13 cellular contexts compared by ENCODE assay signal in the genomic region with DNA sequence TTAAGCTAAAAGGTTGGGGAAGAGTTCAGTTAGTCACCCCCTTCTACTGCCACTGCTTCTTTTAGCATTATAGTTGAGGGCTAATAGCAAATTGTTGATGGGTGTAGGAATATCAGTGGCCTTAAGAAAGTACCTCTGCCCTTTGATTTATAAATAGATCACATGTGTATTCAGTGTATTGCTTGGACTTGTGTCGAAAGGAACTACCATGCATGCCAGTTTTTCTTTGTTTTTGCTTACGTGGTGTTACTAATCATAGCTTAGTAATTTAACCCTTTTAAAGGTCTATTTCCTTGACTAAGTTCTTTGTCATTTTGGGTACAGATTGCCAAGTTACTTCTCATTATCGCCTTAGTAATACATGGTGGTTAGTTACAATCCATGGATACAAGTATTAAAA.
A peak's percentile ranks its signal among the peaks of the same experiment; 100 is the strongest.
DNase-seq lines count a peak whose midpoint lies in the region; ATAC-seq, FAIRE-seq and TF ChIP-seq lines count a peak whose summit lies in the region.
"Had no signal": no experiment of that assay in that cellular context is flagged by ENCODE, and none has a peak within 500 bp of the region (broad histone marks: within the 10 kb centered on the region; RNA-seq: fewer than 3 reads in every experiment).

No MANE protein-coding gene starts in this region.

- CTCF ChIA-PET in GM12878 (lab: Yijun Ruan, JAX) = interaction anchor here (0.6 to 1.6 kb wide), 5 partner anchors 10 to 225 kb away, joined by 3 to 8 read pairs (median 4); a partner anchor contains a TSS

- TF ChIP-seq POLR2A in GM12878 (IDR thresholded peaks at IDR 0.05; ENCODE audit: low read depth, low read length) (no peak), heart left ventricle (IDR thresholded peaks at IDR 0.05) (no peak)

- RAD21 ChIA-PET in GM12878 (lab: Charles Lee; ENCODE audit: unreplicated experiment) = interaction anchor here (0.7 kb wide), 1 partner anchor 18 kb away, joined by 3 read pairs; no protein-coding TSS in a partner anchor

- no peaks in the 10 kb centered on the region for H3K79me2 ChIP-seq in GM12878 (ENCODE audit: control insufficient read depth, insufficient read depth, low read length)

- no peaks in the 10 kb centered on the region for H4K20me1 ChIP-seq in GM12878 (ENCODE audit: control insufficient read depth, insufficient read depth)

- no peak for TF ChIP-seq RAD21 in GM12878 (IDR thresholded peaks at IDR 0.05; ENCODE audit: insufficient read depth, low read depth, low read length)

- intact Hi-C loops in GM12878 (cut with micrococcal nuclease; ENCODE audit: unreplicated experiment) (no loop called here), heart left ventricle (cut with DNase I) (no loop called here), dorsolateral prefrontal cortex (cut with DNase I) (no loop called here)

- POLR2A ChIA-PET in GM12878 (lab: Charles Lee) = no interaction called here

- TF ChIP-seq EP300 in GM12878 (IDR thresholded peaks at IDR 0.05; ENCODE audit: borderline replicate concordance in 1 of 2, control insufficient read depth in 1 of 2, low read depth in 2 of 2, low read length in 2 of 2) = no peak

- H2AFZ ChIP-seq in GM12878 (ENCODE audit: control insufficient read depth, low read depth, low read length) = no peak overlapping the region

- H3K4me2 ChIP-seq in GM12878 (ENCODE audit: control insufficient read depth, insufficient read depth) (peak overlapping the region; percentile 56), skeletal muscle satellite cell (ENCODE audit: low read length) (peak overlapping the region; percentile 27)

- H3K9me3 ChIP-seq in GM12878 (replicated peaks; ENCODE audit: control insufficient read depth, insufficient read depth, low read length) (no peaks in the 10 kb centered on the region), heart left ventricle (no peaks in the 10 kb centered on the region), skeletal muscle satellite cell (replicated peaks; ENCODE audit: low read length) (no peaks in the 10 kb centered on the region)

- ATAC-seq in HG03439 (IDR thresholded peaks at IDR 0.05; ENCODE audit: unreplicated experiment) (peak; percentile 14), GM12878 (no peak), heart left ventricle (peak; percentile 71 to 82 (median 78)), GM19397 (IDR thresholded peaks at IDR 0.05; ENCODE audit: unreplicated experiment) (no peak)

- H3K4me3 ChIP-seq in GM12878 (no peak overlapping the region), heart left ventricle (peak overlapping the region in 11 of 12 donors; percentile 0 to 57 (median 41)), skeletal muscle satellite cell (ENCODE audit: low read length) (no peak overlapping the region), dorsolateral prefrontal cortex (no peak overlapping the region)

- SMC1A ChIA-PET in GM12878 (lab: Charles Lee; ENCODE audit: uncharacterized antibody, unreplicated experiment) = interaction anchor here (1.0 to 1.7 kb wide), 3 partner anchors 8 to 14 kb away, joined by 3 read pairs; no protein-coding TSS in a partner anchor

- no peaks in the 10 kb centered on the region for H3K36me3 ChIP-seq in GM12878 (ENCODE audit: control insufficient read depth in 2 of 2, insufficient read depth in 2 of 2, low read length in 1 of 2)
- H3K36me3 ChIP-seq in heart left ventricle = peaks cover 0 to 58% (median 11%) of the 10 kb centered on the region in 9 donors
- no peaks in the 10 kb centered on the region for H3K36me3 ChIP-seq in skeletal muscle satellite cell (ENCODE audit: insufficient read depth, low read length)

- H3K4me1 ChIP-seq in GM12878 (ENCODE audit: control insufficient read depth, insufficient read depth, low read length) (no peaks in the 10 kb centered on the region), heart left ventricle (peaks cover 0 to 8% (median 1%) of the 10 kb centered on the region in 12 donors), skeletal muscle satellite cell (ENCODE audit: control insufficient read depth, insufficient read depth, low read length) (peaks cover 21% of the 10 kb centered on the region)

- FAIRE-seq in GM12878 (lab: Jason Lieb, UNC) = no peak

- H3K27me3 ChIP-seq in GM12878 (replicated peaks in 1 of 2; ENCODE audit: control insufficient read depth in 2 of 2, insufficient read depth in 2 of 2, low read length in 1 of 2) = no peaks in the 10 kb centered on the region
- H3K27me3 ChIP-seq in heart left ventricle = no peaks in the 10 kb centered on the region
- no peaks in the 10 kb centered on the region for H3K27me3 ChIP-seq in skeletal muscle satellite cell (ENCODE audit: control insufficient read depth, insufficient read depth, low read length)
- H3K27me3 ChIP-seq in dorsolateral prefrontal cortex = no peaks in the 10 kb centered on the region

- in situ Hi-C loops in GM12878 (cut with MboI) = no loop called here

- H3K9ac ChIP-seq in GM12878 (ENCODE audit: control insufficient read depth, insufficient read depth, low read length) (no peak overlapping the region), skeletal muscle satellite cell (ENCODE audit: low read depth, low read length) (no peak overlapping the region)

- TF ChIP-seq CTCF in GM12878 (IDR thresholded peaks at IDR 0.05 in 2 of 3, conservative IDR thresholded peaks at IDR 0.05 in 1 of 3; ENCODE audit: control insufficient read depth in 2 of 3, extremely low read depth in 1 of 3, insufficient read depth in 1 of 3, low read depth in 3 of 3, low read length in 3 of 3) (no peak), heart left ventricle (IDR thresholded peaks at IDR 0.05) (no peak), dorsolateral prefrontal cortex (IDR thresholded peaks at IDR 0.05 in 54 of 56, conservative IDR thresholded peaks at IDR 0.05 in 2 of 56; ENCODE audit: low read depth in 1 of 56, partially characterized antibody in 56 of 56) (no peak)

- DNase-seq in GM12878 (ENCODE audit: low read depth, low spot score) (no peak), heart left ventricle (no peak), dorsolateral prefrontal cortex (no peak), activated T-cell treated with anti-CD3 and anti-CD28 coated beads for 4 hours (no peak), A172 (ENCODE audit: low spot score) (no peak)
- DNase-seq: aorta, DMS53, NCI-H1436 treated with DMSO at 0.1 percent for 48 hours, OCI-M1, T1000 had no signal

- H3K27ac ChIP-seq in GM12878 (ENCODE audit: control insufficient read depth, insufficient read depth) (no peak overlapping the region), heart left ventricle (peak overlapping the region; percentile 56 to 85 (median 78)), dorsolateral prefrontal cortex (no peak overlapping the region)

- 2% methylated on average over 3 of the region's 3 CpGs for WGBS in GM12878 (ENCODE audit: insufficient coverage, insufficient replicate concordance, low lambda C conversion rate, missing lambda C conversion rate)
- 18 to 26% (median 22%) methylated on average over 3 of the region's 3 CpGs for WGBS in heart left ventricle, 4 donors

- no TSS peak for BruUV-seq in GM12878 (replicated peaks; lab: Mats Ljungman, UMichigan)

TF ChIP-seq in GM12878, 131 proteins besides CTCF, POLR2A, EP300 and RAD21:
- TF ChIP-seq, protein P1, sequence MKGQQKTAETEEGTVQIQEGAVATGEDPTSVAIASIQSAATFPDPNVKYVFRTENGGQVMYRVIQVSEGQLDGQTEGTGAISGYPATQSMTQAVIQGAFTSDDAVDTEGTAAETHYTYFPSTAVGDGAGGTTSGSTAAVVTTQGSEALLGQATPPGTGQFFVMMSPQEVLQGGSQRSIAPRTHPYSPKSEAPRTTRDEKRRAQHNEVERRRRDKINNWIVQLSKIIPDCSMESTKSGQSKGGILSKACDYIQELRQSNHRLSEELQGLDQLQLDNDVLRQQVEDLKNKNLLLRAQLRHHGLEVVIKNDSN (IDR thresholded peaks at IDR 0.05; ENCODE audit: borderline replicate concordance, extremely low read length, insufficient read depth, low read depth, low read length) = no peak
- TF ChIP-seq NFXL1 (IDR thresholded peaks at IDR 0.05; ENCODE audit: borderline replicate concordance) = no peak
- TF ChIP-seq PAX5 (IDR thresholded peaks at IDR 0.05; ENCODE audit: borderline replicate concordance, low read depth, low read length) = no peak
- no peak for TF ChIP-seq KLF5 (IDR thresholded peaks at IDR 0.05; ENCODE audit: partially characterized antibody)
TF ChIP-seq in GM12878: peak in this region for 0.

Comparison
In these comparisons a context has a peak if more than half of its experiments do, and no peak if none do; other contexts are left out.
1. ATAC-seq: peak in HG03439 (single experiment) and heart left ventricle (4 of 4); none in GM12878 (single experiment) and GM19397 (single experiment).
2. H3K27ac ChIP-seq: peak in heart left ventricle (12 of 12); none in GM12878 (single experiment) and dorsolateral prefrontal cortex (0 of 59).
3. H3K4me3 ChIP-seq: peak in heart left ventricle (11 of 12); none in GM12878 (single experiment), skeletal muscle satellite cell (single experiment) and dorsolateral prefrontal cortex (0 of 59).